Comparison of ENCODE assay signal across 1 cellular context in the genomic region with DNA sequence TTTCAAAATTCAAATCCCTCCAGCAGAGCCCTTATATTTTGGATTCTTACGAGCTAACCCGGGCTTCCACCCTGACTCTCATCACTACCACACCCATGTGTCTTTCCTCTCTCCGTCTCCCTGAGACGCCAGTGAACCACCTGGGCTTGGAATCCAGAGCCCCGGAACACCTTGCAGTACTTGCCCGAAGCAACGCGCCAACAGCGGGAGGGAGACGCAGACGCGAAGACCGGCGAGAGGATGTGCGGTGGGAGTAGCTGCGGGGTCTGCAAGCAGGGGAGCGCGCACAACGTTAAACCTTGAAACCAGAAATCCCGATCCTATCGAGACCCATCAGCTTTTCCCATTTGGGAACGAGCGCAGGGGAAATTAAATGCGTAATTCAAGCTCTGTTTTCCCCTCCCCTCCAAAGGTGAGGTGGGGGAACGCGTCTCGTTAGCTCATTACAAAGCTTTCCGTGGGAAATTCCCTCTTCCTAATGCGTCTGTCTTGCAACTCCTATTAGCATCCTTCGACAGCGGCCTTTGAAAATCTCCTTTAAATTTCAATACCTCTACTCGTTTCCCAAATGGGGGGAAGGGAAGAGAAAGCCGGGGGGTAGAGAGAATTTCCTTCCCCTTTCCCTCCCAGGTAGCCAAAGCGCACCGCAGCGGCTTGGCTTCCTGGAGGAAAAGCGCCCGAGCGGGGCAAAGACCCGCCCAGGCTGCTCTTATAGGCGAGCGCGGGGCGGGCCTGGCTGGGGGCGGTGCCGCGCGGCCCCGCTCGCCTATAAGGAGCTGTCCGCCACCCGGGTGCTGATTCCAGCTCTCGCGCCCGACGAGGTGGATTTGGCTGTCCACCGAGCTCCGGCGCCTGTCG.
A peak's percentile ranks its signal among the peaks of the same experiment; 100 is the strongest.
TF ChIP-seq lines count a peak whose summit lies in the region.

A gene (plus strand): TSS at position 797 of the 858 bp plus-strand sequence. CDS start 364 bp downstream, outside the sequence.

TF ChIP-seq in HepG2, 621 proteins besides CTCF, POLR2A, EP300 and RAD21 (continued from another document and continues in another):
- TF ChIP-seq ZFP82 (CRISPR knock-in tag; IDR thresholded peaks at IDR 0.05; ENCODE audit: borderline replicate concordance) (no peak), KMT2B (CRISPR knock-in tag; IDR thresholded peaks at IDR 0.05) (peak; percentile 29; the same call in 1 of the 2 replicates), ZNF564 (CRISPR knock-in tag; IDR thresholded peaks at IDR 0.05) (no peak), IKZF4 (CRISPR knock-in tag; IDR thresholded peaks at IDR 0.05; ENCODE audit: borderline replicate concordance, low read depth, not compliant biosample characterization) (no peak), PHF5A (CRISPR knock-in tag; IDR thresholded peaks at IDR 0.05; ENCODE audit: low read depth, unreplicated experiment) (no peak), THYN1 (CRISPR knock-in tag; IDR thresholded peaks at IDR 0.05; ENCODE audit: borderline replicate concordance, low read depth) (no peak), HES4 (CRISPR knock-in tag; IDR thresholded peaks at IDR 0.05; ENCODE audit: borderline replicate concordance) (no peak), ZSCAN31 (CRISPR knock-in tag; IDR thresholded peaks at IDR 0.05; ENCODE audit: low read depth) (no peak), ERF (CRISPR knock-in tag; IDR thresholded peaks at IDR 0.05) (0 out of 2 replicates have a peak, but pooled peaks have one; percentile 49), ZNF761 (CRISPR knock-in tag; conservative IDR thresholded peaks at IDR 0.05) (no peak), RFXAP (CRISPR knock-in tag; IDR thresholded peaks at IDR 0.05; ENCODE audit: borderline replicate concordance) (0 out of 2 replicates have a peak, but pooled peaks have one; percentile 27), ZSCAN12 (CRISPR knock-in tag; IDR thresholded peaks at IDR 0.05) (peak; percentile 70; the same call in 1 of the 2 replicates), NCOA2 (CRISPR knock-in tag; IDR thresholded peaks at IDR 0.05) (no peak), ZNF670 (CRISPR knock-in tag; IDR thresholded peaks at IDR 0.05; ENCODE audit: borderline replicate concordance) (no peak), PPARG (CRISPR knock-in tag; conservative IDR thresholded peaks at IDR 0.05) (no peak), ZNF10 (CRISPR knock-in tag; IDR thresholded peaks at IDR 0.05; ENCODE audit: borderline replicate concordance, low read depth) (no peak), ZNF792 (CRISPR knock-in tag; IDR thresholded peaks at IDR 0.05) (0 out of 2 replicates have a peak, but pooled peaks have one; percentile 33), ZNF841 (CRISPR knock-in tag; IDR thresholded peaks at IDR 0.05; ENCODE audit: borderline replicate concordance) (0 out of 2 replicates have a peak, but pooled peaks have one; percentile 32), ZNF652 (CRISPR knock-in tag; IDR thresholded peaks at IDR 0.05; ENCODE audit: borderline replicate concordance, low read depth) (no peak), SRSF9 (IDR thresholded peaks at IDR 0.05; ENCODE audit: borderline replicate concordance, insufficient read depth, low read depth, low read length, poor library complexity, severe bottlenecking) (no peak), ZBTB21 (CRISPR knock-in tag; IDR thresholded peaks at IDR 0.05) (no peak; the same call in 1 of the 2 replicates), ZFP37 (CRISPR knock-in tag; IDR thresholded peaks at IDR 0.05; ENCODE audit: borderline replicate concordance) (no peak), NFATC3 (CRISPR knock-in tag; IDR thresholded peaks at IDR 0.05) (no peak), ZBTB1 (CRISPR knock-in tag; IDR thresholded peaks at IDR 0.05; ENCODE audit: borderline replicate concordance) (no peak), ETV6 (CRISPR knock-in tag; conservative IDR thresholded peaks at IDR 0.05) (peak; percentile 70; the same call in 1 of the 2 replicates)
- TF ChIP-seq, protein P1, sequence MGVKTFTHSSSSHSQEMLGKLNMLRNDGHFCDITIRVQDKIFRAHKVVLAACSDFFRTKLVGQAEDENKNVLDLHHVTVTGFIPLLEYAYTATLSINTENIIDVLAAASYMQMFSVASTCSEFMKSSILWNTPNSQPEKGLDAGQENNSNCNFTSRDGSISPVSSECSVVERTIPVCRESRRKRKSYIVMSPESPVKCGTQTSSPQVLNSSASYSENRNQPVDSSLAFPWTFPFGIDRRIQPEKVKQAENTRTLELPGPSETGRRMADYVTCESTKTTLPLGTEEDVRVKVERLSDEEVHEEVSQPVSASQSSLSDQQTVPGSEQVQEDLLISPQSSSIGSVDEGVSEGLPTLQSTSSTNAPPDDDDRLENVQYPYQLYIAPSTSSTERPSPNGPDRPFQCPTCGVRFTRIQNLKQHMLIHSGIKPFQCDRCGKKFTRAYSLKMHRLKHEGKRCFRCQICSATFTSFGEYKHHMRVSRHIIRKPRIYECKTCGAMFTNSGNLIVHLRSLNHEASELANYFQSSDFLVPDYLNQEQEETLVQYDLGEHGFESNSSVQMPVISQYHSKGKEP (CRISPR knock-in tag; IDR thresholded peaks at IDR 0.05): 0 out of 2 replicates have a peak, but pooled peaks have one; percentile 59
- TF ChIP-seq, protein P2, sequence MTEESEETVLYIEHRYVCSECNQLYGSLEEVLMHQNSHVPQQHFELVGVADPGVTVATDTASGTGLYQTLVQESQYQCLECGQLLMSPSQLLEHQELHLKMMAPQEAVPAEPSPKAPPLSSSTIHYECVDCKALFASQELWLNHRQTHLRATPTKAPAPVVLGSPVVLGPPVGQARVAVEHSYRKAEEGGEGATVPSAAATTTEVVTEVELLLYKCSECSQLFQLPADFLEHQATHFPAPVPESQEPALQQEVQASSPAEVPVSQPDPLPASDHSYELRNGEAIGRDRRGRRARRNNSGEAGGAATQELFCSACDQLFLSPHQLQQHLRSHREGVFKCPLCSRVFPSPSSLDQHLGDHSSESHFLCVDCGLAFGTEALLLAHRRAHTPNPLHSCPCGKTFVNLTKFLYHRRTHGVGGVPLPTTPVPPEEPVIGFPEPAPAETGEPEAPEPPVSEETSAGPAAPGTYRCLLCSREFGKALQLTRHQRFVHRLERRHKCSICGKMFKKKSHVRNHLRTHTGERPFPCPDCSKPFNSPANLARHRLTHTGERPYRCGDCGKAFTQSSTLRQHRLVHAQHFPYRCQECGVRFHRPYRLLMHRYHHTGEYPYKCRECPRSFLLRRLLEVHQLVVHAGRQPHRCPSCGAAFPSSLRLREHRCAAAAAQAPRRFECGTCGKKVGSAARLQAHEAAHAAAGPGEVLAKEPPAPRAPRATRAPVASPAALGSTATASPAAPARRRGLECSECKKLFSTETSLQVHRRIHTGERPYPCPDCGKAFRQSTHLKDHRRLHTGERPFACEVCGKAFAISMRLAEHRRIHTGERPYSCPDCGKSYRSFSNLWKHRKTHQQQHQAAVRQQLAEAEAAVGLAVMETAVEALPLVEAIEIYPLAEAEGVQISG (CRISPR knock-in tag; IDR thresholded peaks at IDR 0.05): peak; percentile 37; the same call in 1 of the 2 replicates
- TF ChIP-seq, protein P3, sequence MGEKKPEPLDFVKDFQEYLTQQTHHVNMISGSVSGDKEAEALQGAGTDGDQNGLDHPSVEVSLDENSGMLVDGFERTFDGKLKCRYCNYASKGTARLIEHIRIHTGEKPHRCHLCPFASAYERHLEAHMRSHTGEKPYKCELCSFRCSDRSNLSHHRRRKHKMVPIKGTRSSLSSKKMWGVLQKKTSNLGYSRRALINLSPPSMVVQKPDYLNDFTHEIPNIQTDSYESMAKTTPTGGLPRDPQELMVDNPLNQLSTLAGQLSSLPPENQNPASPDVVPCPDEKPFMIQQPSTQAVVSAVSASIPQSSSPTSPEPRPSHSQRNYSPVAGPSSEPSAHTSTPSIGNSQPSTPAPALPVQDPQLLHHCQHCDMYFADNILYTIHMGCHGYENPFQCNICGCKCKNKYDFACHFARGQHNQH (CRISPR knock-in tag; IDR thresholded peaks at IDR 0.05): peak; percentile 27; the same call in 1 of the 2 replicates
- TF ChIP-seq, protein P4, sequence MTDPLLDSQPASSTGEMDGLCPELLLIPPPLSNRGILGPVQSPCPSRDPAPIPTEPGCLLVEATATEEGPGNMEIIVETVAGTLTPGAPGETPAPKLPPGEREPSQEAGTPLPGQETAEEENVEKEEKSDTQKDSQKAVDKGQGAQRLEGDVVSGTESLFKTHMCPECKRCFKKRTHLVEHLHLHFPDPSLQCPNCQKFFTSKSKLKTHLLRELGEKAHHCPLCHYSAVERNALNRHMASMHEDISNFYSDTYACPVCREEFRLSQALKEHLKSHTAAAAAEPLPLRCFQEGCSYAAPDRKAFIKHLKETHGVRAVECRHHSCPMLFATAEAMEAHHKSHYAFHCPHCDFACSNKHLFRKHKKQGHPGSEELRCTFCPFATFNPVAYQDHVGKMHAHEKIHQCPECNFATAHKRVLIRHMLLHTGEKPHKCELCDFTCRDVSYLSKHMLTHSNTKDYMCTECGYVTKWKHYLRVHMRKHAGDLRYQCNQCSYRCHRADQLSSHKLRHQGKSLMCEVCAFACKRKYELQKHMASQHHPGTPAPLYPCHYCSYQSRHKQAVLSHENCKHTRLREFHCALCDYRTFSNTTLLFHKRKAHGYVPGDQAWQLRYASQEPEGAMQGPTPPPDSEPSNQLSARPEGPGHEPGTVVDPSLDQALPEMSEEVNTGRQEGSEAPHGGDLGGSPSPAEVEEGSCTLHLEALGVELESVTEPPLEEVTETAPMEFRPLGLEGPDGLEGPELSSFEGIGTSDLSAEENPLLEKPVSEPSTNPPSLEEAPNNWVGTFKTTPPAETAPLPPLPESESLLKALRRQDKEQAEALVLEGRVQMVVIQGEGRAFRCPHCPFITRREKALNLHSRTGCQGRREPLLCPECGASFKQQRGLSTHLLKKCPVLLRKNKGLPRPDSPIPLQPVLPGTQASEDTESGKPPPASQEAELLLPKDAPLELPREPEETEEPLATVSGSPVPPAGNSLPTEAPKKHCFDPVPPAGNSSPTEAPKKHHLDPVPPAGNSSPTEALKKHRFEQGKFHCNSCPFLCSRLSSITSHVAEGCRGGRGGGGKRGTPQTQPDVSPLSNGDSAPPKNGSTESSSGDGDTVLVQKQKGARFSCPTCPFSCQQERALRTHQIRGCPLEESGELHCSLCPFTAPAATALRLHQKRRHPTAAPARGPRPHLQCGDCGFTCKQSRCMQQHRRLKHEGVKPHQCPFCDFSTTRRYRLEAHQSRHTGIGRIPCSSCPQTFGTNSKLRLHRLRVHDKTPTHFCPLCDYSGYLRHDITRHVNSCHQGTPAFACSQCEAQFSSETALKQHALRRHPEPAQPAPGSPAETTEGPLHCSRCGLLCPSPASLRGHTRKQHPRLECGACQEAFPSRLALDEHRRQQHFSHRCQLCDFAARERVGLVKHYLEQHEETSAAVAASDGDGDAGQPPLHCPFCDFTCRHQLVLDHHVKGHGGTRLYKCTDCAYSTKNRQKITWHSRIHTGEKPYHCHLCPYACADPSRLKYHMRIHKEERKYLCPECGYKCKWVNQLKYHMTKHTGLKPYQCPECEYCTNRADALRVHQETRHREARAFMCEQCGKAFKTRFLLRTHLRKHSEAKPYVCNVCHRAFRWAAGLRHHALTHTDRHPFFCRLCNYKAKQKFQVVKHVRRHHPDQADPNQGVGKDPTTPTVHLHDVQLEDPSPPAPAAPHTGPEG (CRISPR knock-in tag; IDR thresholded peaks at IDR 0.05): no peak
- TF ChIP-seq, protein P5, sequence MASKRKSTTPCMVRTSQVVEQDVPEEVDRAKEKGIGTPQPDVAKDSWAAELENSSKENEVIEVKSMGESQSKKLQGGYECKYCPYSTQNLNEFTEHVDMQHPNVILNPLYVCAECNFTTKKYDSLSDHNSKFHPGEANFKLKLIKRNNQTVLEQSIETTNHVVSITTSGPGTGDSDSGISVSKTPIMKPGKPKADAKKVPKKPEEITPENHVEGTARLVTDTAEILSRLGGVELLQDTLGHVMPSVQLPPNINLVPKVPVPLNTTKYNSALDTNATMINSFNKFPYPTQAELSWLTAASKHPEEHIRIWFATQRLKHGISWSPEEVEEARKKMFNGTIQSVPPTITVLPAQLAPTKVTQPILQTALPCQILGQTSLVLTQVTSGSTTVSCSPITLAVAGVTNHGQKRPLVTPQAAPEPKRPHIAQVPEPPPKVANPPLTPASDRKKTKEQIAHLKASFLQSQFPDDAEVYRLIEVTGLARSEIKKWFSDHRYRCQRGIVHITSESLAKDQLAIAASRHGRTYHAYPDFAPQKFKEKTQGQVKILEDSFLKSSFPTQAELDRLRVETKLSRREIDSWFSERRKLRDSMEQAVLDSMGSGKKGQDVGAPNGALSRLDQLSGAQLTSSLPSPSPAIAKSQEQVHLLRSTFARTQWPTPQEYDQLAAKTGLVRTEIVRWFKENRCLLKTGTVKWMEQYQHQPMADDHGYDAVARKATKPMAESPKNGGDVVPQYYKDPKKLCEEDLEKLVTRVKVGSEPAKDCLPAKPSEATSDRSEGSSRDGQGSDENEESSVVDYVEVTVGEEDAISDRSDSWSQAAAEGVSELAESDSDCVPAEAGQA (IDR thresholded peaks at IDR 0.05; ENCODE audit: low read depth): no peak
- TF ChIP-seq, protein P5 (CRISPR knock-in tag; IDR thresholded peaks at IDR 0.05; ENCODE audit: borderline replicate concordance): no peak
- TF ChIP-seq, protein P6, sequence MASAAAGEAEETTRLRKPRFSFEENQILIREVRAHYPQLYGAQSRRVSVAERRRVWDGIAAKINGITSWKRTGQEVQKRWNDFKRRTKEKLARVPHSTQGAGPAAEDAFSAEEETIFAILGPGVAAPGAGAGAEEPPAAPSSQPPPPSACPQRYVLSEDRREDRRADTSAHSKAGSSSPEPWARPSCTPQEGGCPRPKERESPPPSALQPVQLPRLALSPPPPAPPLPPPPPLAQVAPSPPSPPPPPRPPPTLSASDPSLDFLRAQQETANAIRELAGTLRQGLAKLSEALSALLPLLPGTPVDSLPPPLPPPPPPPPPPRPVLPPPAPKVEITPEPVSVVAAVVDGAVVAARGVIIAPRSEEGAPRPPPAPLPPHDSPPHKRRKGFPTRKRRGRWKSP (CRISPR knock-in tag; IDR thresholded peaks at IDR 0.05): no peak
